21 cellular contexts compared by ENCODE assay signal in genomic region chr19:41234512-41235208, GRCh38. TPM values are rescaled to one million over a fixed set of nuclear protein-coding genes. Genes with fewer than 3 reads are reported as not detected.
"Had no signal": no experiment of that assay in that cellular context is flagged by ENCODE, and none has a peak within 500 bp of the region (broad histone marks: within the 10 kb centered on the region; RNA-seq: fewer than 3 reads in every experiment).

No MANE protein-coding gene starts in this region.

- H3K27me3 Mint-ChIP-seq: activated naive CD8-positive, alpha-beta T cell treated with anti-CD3 and anti-CD28 coated beads, Interleukin-2, amount 10 ng/mL, durations not matched to agents 7 days and 5 days; progenitor cell of endocrine pancreas had no signal

- H3K27ac Mint-ChIP-seq: activated naive CD8-positive, alpha-beta T cell treated with anti-CD3 and anti-CD28 coated beads, Interleukin-2, amount 10 ng/mL, durations not matched to agents 7 days and 5 days; activated T-helper 17 cell treated with anti-CD3 and anti-CD28 coated beads, Interleukin-2, amount 50 U/mL, for 72 hours; natural killer cell; progenitor cell of endocrine pancreas had no signal

- DNase-seq: activated naive CD4-positive, alpha-beta T cell treated with Interleukin-2 at 50 U/mL for 16 hours; activated naive CD8-positive, alpha-beta T cell treated with anti-CD3 and anti-CD28 coated beads, Interleukin-2, amount 10 ng/mL, durations not matched to agents 7 days and 5 days; activated T-cell treated with anti-CD3 and anti-CD28 coated beads, Interleukin-2, amount 50 U/mL, for 1 hour; amniotic stem cell; cerebellar nuclear complex; cortex of kidney; foreskin fibroblast; heart right ventricle; islet precursor cell; left cardiac atrium; natural killer cell; retina; stimulated activated CD4-positive, alpha-beta T cell treated with anti-CD3 and anti-CD28 coated beads, Interleukin-4, amount 100 ng/mL, for 1 hour; stimulated activated naive CD4-positive, alpha-beta T cell; T-helper 1 cell; testis had no signal

- H3K4me3 ChIP-seq: breast epithelium, heart right ventricle, testis, upper lobe of left lung had no signal

- H3K36me3 Mint-ChIP-seq: activated naive CD8-positive, alpha-beta T cell treated with anti-CD3 and anti-CD28 coated beads, Interleukin-2, amount 10 ng/mL, durations not matched to agents 7 days and 5 days; natural killer cell had no signal

- H3K9me3 ChIP-seq: breast epithelium, heart right ventricle, testis, upper lobe of left lung had no signal

- H3K9me3 Mint-ChIP-seq: activated naive CD8-positive, alpha-beta T cell treated with anti-CD3 and anti-CD28 coated beads, Interleukin-2, amount 10 ng/mL, durations not matched to agents 7 days and 5 days; activated T-helper 17 cell treated with anti-CD3 and anti-CD28 coated beads, Interleukin-2, amount 50 U/mL, for 72 hours; natural killer cell had no signal

- H3K4me3 Mint-ChIP-seq: activated naive CD8-positive, alpha-beta T cell treated with anti-CD3 and anti-CD28 coated beads, Interleukin-2, amount 10 ng/mL, durations not matched to agents 7 days and 5 days; activated T-helper 17 cell treated with anti-CD3 and anti-CD28 coated beads, Interleukin-2, amount 50 U/mL, for 72 hours; natural killer cell had no signal

- H3K27ac ChIP-seq: breast epithelium, testis, upper lobe of left lung had no signal

- H3K4me1 ChIP-seq: breast epithelium, testis, upper lobe of left lung had no signal

- H3K27me3 ChIP-seq: breast epithelium, testis, upper lobe of left lung had no signal

- H3K36me3 ChIP-seq: breast epithelium had no signal

- H3K4me1 Mint-ChIP-seq: activated naive CD8-positive, alpha-beta T cell treated with anti-CD3 and anti-CD28 coated beads, Interleukin-2, amount 10 ng/mL, durations not matched to agents 7 days and 5 days; activated T-helper 17 cell treated with anti-CD3 and anti-CD28 coated beads, Interleukin-2, amount 50 U/mL, for 72 hours; natural killer cell had no signal

- ATAC-seq: activated T-helper 17 cell treated with anti-CD3 and anti-CD28 coated beads, Interleukin-2, amount 50 U/mL, for 72 hours; natural killer cell had no signal

RNA-seq across cellular contexts. Expression of gene CYP2S1, which starts 41.6 kb away (rescaled TPM):
- total RNA-seq: osteocyte had no signal
